ENCODE assay signal across 1 cellular context in the genomic region with DNA sequence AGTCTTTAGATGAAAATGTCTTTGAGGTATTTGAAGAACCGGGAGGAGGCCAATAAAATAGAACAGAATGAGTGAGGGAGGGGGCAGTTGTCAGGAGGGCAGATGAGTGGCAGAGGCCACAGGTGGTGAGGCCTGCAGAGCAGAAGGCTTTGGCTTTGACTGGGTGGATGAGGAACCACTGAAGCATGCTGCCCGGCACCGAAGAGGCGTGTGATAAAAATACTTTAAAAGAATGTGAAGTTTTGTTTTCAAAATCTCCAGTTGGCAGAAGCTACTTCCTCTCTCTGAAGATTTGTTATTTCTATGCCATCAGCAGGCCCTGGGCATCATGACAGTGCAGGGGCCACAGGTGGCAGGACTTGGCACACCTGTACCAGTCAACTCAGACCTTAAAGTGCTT.
TF ChIP-seq lines count a peak whose summit lies in the region.

No MANE protein-coding gene starts in this region.

TF ChIP-seq in GM12878, 131 proteins besides CTCF, POLR2A, EP300 and RAD21 (continues in another document):
- TF ChIP-seq, protein P1, sequence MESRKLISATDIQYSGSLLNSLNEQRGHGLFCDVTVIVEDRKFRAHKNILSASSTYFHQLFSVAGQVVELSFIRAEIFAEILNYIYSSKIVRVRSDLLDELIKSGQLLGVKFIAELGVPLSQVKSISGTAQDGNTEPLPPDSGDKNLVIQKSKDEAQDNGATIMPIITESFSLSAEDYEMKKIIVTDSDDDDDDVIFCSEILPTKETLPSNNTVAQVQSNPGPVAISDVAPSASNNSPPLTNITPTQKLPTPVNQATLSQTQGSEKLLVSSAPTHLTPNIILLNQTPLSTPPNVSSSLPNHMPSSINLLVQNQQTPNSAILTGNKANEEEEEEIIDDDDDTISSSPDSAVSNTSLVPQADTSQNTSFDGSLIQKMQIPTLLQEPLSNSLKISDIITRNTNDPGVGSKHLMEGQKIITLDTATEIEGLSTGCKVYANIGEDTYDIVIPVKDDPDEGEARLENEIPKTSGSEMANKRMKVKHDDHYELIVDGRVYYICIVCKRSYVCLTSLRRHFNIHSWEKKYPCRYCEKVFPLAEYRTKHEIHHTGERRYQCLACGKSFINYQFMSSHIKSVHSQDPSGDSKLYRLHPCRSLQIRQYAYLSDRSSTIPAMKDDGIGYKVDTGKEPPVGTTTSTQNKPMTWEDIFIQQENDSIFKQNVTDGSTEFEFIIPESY (IDR thresholded peaks at IDR 0.05), result no peak
- TF ChIP-seq, protein P2, sequence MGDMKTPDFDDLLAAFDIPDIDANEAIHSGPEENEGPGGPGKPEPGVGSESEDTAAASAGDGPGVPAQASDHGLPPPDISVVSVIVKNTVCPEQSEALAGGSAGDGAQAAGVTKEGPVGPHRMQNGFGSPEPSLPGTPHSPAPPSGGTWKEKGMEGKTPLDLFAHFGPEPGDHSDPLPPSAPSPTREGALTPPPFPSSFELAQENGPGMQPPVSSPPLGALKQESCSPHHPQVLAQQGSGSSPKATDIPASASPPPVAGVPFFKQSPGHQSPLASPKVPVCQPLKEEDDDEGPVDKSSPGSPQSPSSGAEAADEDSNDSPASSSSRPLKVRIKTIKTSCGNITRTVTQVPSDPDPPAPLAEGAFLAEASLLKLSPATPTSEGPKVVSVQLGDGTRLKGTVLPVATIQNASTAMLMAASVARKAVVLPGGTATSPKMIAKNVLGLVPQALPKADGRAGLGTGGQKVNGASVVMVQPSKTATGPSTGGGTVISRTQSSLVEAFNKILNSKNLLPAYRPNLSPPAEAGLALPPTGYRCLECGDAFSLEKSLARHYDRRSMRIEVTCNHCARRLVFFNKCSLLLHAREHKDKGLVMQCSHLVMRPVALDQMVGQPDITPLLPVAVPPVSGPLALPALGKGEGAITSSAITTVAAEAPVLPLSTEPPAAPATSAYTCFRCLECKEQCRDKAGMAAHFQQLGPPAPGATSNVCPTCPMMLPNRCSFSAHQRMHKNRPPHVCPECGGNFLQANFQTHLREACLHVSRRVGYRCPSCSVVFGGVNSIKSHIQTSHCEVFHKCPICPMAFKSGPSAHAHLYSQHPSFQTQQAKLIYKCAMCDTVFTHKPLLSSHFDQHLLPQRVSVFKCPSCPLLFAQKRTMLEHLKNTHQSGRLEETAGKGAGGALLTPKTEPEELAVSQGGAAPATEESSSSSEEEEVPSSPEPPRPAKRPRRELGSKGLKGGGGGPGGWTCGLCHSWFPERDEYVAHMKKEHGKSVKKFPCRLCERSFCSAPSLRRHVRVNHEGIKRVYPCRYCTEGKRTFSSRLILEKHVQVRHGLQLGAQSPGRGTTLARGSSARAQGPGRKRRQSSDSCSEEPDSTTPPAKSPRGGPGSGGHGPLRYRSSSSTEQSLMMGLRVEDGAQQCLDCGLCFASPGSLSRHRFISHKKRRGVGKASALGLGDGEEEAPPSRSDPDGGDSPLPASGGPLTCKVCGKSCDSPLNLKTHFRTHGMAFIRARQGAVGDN (IDR thresholded peaks at IDR 0.05), result no peak
- no peak for TF ChIP-seq ZNF217 (IDR thresholded peaks at IDR 0.05)
- no peak for TF ChIP-seq PAX8 (IDR thresholded peaks at IDR 0.05)
- TF ChIP-seq SP1 (IDR thresholded peaks at IDR 0.05; ENCODE audit: low read depth, low read length), result no peak
- TF ChIP-seq, protein P3, sequence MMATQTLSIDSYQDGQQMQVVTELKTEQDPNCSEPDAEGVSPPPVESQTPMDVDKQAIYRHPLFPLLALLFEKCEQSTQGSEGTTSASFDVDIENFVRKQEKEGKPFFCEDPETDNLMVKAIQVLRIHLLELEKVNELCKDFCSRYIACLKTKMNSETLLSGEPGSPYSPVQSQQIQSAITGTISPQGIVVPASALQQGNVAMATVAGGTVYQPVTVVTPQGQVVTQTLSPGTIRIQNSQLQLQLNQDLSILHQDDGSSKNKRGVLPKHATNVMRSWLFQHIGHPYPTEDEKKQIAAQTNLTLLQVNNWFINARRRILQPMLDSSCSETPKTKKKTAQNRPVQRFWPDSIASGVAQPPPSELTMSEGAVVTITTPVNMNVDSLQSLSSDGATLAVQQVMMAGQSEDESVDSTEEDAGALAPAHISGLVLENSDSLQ (IDR thresholded peaks at IDR 0.05), result peak; percentile 82
- TF ChIP-seq, protein P4, sequence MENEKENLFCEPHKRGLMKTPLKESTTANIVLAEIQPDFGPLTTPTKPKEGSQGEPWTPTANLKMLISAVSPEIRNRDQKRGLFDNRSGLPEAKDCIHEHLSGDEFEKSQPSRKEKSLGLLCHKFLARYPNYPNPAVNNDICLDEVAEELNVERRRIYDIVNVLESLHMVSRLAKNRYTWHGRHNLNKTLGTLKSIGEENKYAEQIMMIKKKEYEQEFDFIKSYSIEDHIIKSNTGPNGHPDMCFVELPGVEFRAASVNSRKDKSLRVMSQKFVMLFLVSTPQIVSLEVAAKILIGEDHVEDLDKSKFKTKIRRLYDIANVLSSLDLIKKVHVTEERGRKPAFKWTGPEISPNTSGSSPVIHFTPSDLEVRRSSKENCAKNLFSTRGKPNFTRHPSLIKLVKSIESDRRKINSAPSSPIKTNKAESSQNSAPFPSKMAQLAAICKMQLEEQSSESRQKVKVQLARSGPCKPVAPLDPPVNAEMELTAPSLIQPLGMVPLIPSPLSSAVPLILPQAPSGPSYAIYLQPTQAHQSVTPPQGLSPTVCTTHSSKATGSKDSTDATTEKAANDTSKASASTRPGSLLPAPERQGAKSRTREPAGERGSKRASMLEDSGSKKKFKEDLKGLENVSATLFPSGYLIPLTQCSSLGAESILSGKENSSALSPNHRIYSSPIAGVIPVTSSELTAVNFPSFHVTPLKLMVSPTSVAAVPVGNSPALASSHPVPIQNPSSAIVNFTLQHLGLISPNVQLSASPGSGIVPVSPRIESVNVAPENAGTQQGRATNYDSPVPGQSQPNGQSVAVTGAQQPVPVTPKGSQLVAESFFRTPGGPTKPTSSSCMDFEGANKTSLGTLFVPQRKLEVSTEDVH (IDR thresholded peaks at IDR 0.05; ENCODE audit: low read depth, partially characterized antibody), result no peak
- TF ChIP-seq, protein P5, sequence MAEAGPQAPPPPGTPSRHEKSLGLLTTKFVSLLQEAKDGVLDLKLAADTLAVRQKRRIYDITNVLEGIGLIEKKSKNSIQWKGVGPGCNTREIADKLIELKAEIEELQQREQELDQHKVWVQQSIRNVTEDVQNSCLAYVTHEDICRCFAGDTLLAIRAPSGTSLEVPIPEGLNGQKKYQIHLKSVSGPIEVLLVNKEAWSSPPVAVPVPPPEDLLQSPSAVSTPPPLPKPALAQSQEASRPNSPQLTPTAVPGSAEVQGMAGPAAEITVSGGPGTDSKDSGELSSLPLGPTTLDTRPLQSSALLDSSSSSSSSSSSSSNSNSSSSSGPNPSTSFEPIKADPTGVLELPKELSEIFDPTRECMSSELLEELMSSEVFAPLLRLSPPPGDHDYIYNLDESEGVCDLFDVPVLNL (IDR thresholded peaks at IDR 0.05; ENCODE audit: low read depth, low read length), result no peak
- no peak for TF ChIP-seq TCF12 (IDR thresholded peaks at IDR 0.05; ENCODE audit: low read depth, low read length)
- TF ChIP-seq CHD4 (IDR thresholded peaks at IDR 0.05), result no peak
- TF ChIP-seq ZNF207 (IDR thresholded peaks at IDR 0.05; ENCODE audit: borderline replicate concordance), result no peak
- TF ChIP-seq, protein P6, sequence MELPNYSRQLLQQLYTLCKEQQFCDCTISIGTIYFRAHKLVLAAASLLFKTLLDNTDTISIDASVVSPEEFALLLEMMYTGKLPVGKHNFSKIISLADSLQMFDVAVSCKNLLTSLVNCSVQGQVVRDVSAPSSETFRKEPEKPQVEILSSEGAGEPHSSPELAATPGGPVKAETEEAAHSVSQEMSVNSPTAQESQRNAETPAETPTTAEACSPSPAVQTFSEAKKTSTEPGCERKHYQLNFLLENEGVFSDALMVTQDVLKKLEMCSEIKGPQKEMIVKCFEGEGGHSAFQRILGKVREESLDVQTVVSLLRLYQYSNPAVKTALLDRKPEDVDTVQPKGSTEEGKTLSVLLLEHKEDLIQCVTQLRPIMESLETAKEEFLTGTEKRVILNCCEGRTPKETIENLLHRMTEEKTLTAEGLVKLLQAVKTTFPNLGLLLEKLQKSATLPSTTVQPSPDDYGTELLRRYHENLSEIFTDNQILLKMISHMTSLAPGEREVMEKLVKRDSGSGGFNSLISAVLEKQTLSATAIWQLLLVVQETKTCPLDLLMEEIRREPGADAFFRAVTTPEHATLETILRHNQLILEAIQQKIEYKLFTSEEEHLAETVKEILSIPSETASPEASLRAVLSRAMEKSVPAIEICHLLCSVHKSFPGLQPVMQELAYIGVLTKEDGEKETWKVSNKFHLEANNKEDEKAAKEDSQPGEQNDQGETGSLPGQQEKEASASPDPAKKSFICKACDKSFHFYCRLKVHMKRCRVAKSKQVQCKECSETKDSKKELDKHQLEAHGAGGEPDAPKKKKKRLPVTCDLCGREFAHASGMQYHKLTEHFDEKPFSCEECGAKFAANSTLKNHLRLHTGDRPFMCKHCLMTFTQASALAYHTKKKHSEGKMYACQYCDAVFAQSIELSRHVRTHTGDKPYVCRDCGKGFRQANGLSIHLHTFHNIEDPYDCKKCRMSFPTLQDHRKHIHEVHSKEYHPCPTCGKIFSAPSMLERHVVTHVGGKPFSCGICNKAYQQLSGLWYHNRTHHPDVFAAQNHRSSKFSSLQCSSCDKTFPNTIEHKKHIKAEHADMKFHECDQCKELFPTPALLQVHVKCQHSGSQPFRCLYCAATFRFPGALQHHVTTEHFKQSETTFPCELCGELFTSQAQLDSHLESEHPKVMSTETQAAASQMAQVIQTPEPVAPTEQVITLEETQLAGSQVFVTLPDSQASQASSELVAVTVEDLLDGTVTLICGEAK (IDR thresholded peaks at IDR 0.05; ENCODE audit: borderline replicate concordance), result no peak
- peak in 1 of 2 experiments; percentile 48; a peak in 1 of 4 replicates for TF ChIP-seq ETV6 (conservative IDR thresholded peaks at IDR 0.05 in 1 of 2, IDR thresholded peaks at IDR 0.05 in 1 of 2; ENCODE audit: borderline replicate concordance in 1 of 2, low read depth in 1 of 2)
- TF ChIP-seq RCOR1 (conservative IDR thresholded peaks at IDR 0.05; ENCODE audit: low read depth, low read length), result no peak
- TF ChIP-seq TCF3 (IDR thresholded peaks at IDR 0.05; ENCODE audit: borderline replicate concordance, insufficient read depth, low read depth, low read length), result 0 out of 2 replicates have a peak, but pooled peaks have one; percentile 54
- TF ChIP-seq KAT2A (conservative IDR thresholded peaks at IDR 0.05; ENCODE audit: control insufficient read depth, low read depth, low read length), result no peak
- no peak for TF ChIP-seq IKZF2 (IDR thresholded peaks at IDR 0.05)
- no peak for TF ChIP-seq GATAD2B (conservative IDR thresholded peaks at IDR 0.05; ENCODE audit: low read depth)
- TF ChIP-seq MTA2 (IDR thresholded peaks at IDR 0.05; ENCODE audit: low read depth), result no peak
- no peak for TF ChIP-seq HDAC2 (IDR thresholded peaks at IDR 0.05)
- TF ChIP-seq, protein P7, sequence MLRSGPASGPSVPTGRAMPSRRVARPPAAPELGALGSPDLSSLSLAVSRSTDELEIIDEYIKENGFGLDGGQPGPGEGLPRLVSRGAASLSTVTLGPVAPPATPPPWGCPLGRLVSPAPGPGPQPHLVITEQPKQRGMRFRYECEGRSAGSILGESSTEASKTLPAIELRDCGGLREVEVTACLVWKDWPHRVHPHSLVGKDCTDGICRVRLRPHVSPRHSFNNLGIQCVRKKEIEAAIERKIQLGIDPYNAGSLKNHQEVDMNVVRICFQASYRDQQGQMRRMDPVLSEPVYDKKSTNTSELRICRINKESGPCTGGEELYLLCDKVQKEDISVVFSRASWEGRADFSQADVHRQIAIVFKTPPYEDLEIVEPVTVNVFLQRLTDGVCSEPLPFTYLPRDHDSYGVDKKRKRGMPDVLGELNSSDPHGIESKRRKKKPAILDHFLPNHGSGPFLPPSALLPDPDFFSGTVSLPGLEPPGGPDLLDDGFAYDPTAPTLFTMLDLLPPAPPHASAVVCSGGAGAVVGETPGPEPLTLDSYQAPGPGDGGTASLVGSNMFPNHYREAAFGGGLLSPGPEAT (IDR thresholded peaks at IDR 0.05; ENCODE audit: low read depth), result no peak
- TF ChIP-seq PAX5 (IDR thresholded peaks at IDR 0.05; ENCODE audit: borderline replicate concordance, low read depth, low read length), result peak; percentile 68; the same call in 1 of the 2 replicates
- no peak for TF ChIP-seq SUPT20H (IDR thresholded peaks at IDR 0.05; ENCODE audit: borderline replicate concordance, control insufficient read depth, low read depth, low read length)
- no peak for TF ChIP-seq MXI1 (IDR thresholded peaks at IDR 0.05; ENCODE audit: low read depth, low read length)
- no peak for TF ChIP-seq CREB1 (IDR thresholded peaks at IDR 0.05; ENCODE audit: low read depth)
- TF ChIP-seq, protein P8, sequence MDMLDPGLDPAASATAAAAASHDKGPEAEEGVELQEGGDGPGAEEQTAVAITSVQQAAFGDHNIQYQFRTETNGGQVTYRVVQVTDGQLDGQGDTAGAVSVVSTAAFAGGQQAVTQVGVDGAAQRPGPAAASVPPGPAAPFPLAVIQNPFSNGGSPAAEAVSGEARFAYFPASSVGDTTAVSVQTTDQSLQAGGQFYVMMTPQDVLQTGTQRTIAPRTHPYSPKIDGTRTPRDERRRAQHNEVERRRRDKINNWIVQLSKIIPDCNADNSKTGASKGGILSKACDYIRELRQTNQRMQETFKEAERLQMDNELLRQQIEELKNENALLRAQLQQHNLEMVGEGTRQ (IDR thresholded peaks at IDR 0.05; ENCODE audit: borderline replicate concordance, low read depth, low read length), result no peak
- TF ChIP-seq RBBP5 (conservative IDR thresholded peaks at IDR 0.05), result no peak
- TF ChIP-seq, protein P9, sequence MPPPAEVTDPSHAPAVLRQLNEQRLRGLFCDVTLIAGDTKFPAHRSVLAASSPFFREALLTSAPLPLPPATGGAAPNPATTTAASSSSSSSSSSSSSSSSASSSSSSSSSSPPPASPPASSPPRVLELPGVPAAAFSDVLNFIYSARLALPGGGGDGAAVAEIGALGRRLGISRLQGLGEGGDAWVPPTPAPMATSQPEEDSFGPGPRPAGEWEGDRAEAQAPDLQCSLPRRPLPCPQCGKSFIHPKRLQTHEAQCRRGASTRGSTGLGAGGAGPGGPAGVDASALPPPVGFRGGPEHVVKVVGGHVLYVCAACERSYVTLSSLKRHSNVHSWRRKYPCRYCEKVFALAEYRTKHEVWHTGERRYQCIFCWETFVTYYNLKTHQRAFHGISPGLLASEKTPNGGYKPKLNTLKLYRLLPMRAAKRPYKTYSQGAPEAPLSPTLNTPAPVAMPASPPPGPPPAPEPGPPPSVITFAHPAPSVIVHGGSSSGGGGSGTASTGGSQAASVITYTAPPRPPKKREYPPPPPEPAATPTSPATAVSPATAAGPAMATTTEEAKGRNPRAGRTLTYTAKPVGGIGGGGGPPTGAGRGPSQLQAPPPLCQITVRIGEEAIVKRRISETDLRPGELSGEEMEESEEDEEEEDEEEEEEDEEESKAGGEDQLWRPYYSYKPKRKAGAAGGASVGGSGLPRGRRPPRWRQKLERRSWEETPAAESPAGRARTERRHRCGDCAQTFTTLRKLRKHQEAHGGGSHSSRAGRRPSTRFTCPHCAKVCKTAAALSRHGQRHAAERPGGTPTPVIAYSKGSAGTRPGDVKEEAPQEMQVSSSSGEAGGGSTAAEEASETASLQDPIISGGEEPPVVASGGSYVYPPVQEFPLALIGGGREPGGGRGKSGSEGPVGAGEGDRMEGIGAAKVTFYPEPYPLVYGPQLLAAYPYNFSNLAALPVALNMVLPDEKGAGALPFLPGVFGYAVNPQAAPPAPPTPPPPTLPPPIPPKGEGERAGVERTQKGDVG (CRISPR knock-in tag; IDR thresholded peaks at IDR 0.05), result no peak
- no peak for TF ChIP-seq JUND (IDR thresholded peaks at IDR 0.05; ENCODE audit: low read depth, low read length)
- no peak for TF ChIP-seq MYC (IDR thresholded peaks at IDR 0.05; ENCODE audit: insufficient read depth, insufficient read length, insufficient replicate concordance, low read length, severe bottlenecking)
- TF ChIP-seq SMC3 (IDR thresholded peaks at IDR 0.05; ENCODE audit: borderline replicate concordance, low read length), result no peak
- no peak for TF ChIP-seq BACH1 (IDR thresholded peaks at IDR 0.05; ENCODE audit: borderline replicate concordance)
- no peak for TF ChIP-seq FOXK2 (IDR thresholded peaks at IDR 0.05)
- TF ChIP-seq STAT3 (IDR thresholded peaks at IDR 0.05; ENCODE audit: low read depth, low read length), result no peak
